Comparison of ENCODE assay signal across 33 cellular contexts in genomic region chr2:9478526-9478925, GRCh38. TPM values are rescaled to one million over a fixed set of nuclear protein-coding genes. Genes with fewer than 3 reads are reported as not detected.
DNase-seq lines count a peak whose midpoint lies in the region; ATAC-seq, FAIRE-seq and TF ChIP-seq lines count a peak whose summit lies in the region.
"Had no signal": no experiment of that assay in that cellular context is flagged by ENCODE, and none has a peak within 500 bp of the region (broad histone marks: within the 10 kb centered on the region; RNA-seq: fewer than 3 reads in every experiment).

No MANE protein-coding gene starts in this region.

- FAIRE-seq in urothelium cell line (lab: Jason Lieb, UNC): no peak
- FAIRE-seq: A204.1, endometrium had no signal

- H3K36me3 ChIP-seq in IMR-90 (ENCODE audit: control insufficient read depth, insufficient read depth, low read length) (peaks cover 37% of the 10 kb centered on the region), endodermal cell (ENCODE audit: control insufficient read depth, insufficient read depth, low read length) (peaks cover 43% of the 10 kb centered on the region), gastrocnemius medialis (peaks cover 8 to 37% of the 10 kb centered on the region in 2 donors)

- H3K4me1 ChIP-seq in IMR-90 (ENCODE audit: control insufficient read depth, insufficient read depth, low read length): peaks cover 20% of the 10 kb centered on the region
- no peaks in the 10 kb centered on the region for H3K4me1 ChIP-seq in endodermal cell (ENCODE audit: control insufficient read depth, insufficient read depth, low read length)
- peaks cover 21 to 42% of the 10 kb centered on the region in 2 donors for H3K4me1 ChIP-seq in gastrocnemius medialis

- H3K9me3 ChIP-seq in IMR-90 (ENCODE audit: control insufficient read depth, insufficient read depth, low read length) (no peaks in the 10 kb centered on the region), endodermal cell (ENCODE audit: control insufficient read depth, low read length) (peaks cover 16% of the 10 kb centered on the region), gastrocnemius medialis (no peaks in the 10 kb centered on the region)
- H3K9me3 ChIP-seq: ascending aorta, esophagus squamous epithelium, HAP-1, Peyer's patch, SJSA1, tibial nerve had no signal

- no peak overlapping the region for H2AK9ac ChIP-seq in IMR-90 (replicated peaks; ENCODE audit: low read depth, low read length, poor library complexity)

- no peak overlapping the region for H4K91ac ChIP-seq in IMR-90 (ENCODE audit: insufficient read depth, low read depth, low read length)

- DNase-seq in activated T-cell treated with anti-CD3 and anti-CD28 coated beads, Interleukin-2, amount 50 U/mL, for 24 hours: no peak
- DNase-seq in activated T-cell treated with anti-CD3 and anti-CD28 coated beads, Interleukin-2, amount 50 U/mL, for 48 hours: no peak
- DNase-seq in IMR-90: no peak
- no peak for DNase-seq in endodermal cell
- DNase-seq in gastrocnemius medialis: peak in 1 of 2 donors; percentile 32
- no peak for DNase-seq in urothelium cell line (ENCODE audit: low spot score)
- DNase-seq in activated CD8-positive, alpha-beta memory T cell treated with anti-CD3 and anti-CD28 coated beads, Interleukin-2, amount 10 ng/mL, durations not matched to agents 7 days and 5 days: no peak
- DNase-seq in AG08396 (ENCODE audit: low spot score): no peak
- DNase-seq: activated naive CD4-positive, alpha-beta T cell treated with anti-CD3 and anti-CD28 coated beads, Interleukin-2, amount 50 U/mL, for 16 hours; AML-193; caudate nucleus; DMS79; esophagus squamous epithelium; foreskin melanocyte; GF-D8; hippocampal formation; mesendoderm; NCI-H1417; NCI-H2029 treated with DMSO at 0.1 percent for 48 hours; NCI-H2227 treated with DMSO at 0.1 percent for 48 hours; NCI-H69; occipital lobe; Peyer's patch; T-helper 1 cell had no signal

- no peaks in the 10 kb centered on the region for H3K27me3 ChIP-seq in IMR-90 (ENCODE audit: control insufficient read depth, insufficient read depth, low read length)
- H3K27me3 ChIP-seq in endodermal cell (ENCODE audit: control insufficient read depth, insufficient read depth, low read length, poor library complexity, severe bottlenecking): no peaks in the 10 kb centered on the region
- H3K27me3 ChIP-seq in gastrocnemius medialis: no peaks in the 10 kb centered on the region
- H3K27me3 ChIP-seq: ascending aorta, esophagus squamous epithelium, Peyer's patch, SJSA1, tibial nerve had no signal

- no peaks in the 10 kb centered on the region for H3K9me3 Mint-ChIP-seq in activated T-cell treated with anti-CD3 and anti-CD28 coated beads, Interleukin-2, amount 50 U/mL, for 24 hours
- H3K9me3 Mint-ChIP-seq in endodermal cell: peaks cover 15% of the 10 kb centered on the region
- no peaks in the 10 kb centered on the region for H3K9me3 Mint-ChIP-seq in activated CD8-positive, alpha-beta memory T cell treated with anti-CD3 and anti-CD28 coated beads, Interleukin-2, amount 10 ng/mL, durations not matched to agents 7 days and 5 days (ENCODE audit: low read depth)
- H3K9me3 Mint-ChIP-seq: dendritic cell treated with granulocyte-macrophage colony-stimulating factor and Interleukin-4, amounts not matched to agents 40 ng/mL and 50 ng/mL, for 4 days had no signal

- H3K4me3 ChIP-seq in IMR-90 (ENCODE audit: insufficient read depth, low read depth, low read length) (no peak overlapping the region), endodermal cell (ENCODE audit: low read length) (no peak overlapping the region), gastrocnemius medialis (no peak overlapping the region)
- H3K4me3 ChIP-seq: ascending aorta, esophagus squamous epithelium, HAP-1, Peyer's patch, SJSA1, tibial nerve had no signal

- H3K4me3 Mint-ChIP-seq in activated T-cell treated with anti-CD3 and anti-CD28 coated beads, Interleukin-2, amount 50 U/mL, for 24 hours: no peak overlapping the region
- H3K4me3 Mint-ChIP-seq in endodermal cell: no peak overlapping the region
- H3K4me3 Mint-ChIP-seq in activated CD8-positive, alpha-beta memory T cell treated with anti-CD3 and anti-CD28 coated beads, Interleukin-2, amount 10 ng/mL, durations not matched to agents 7 days and 5 days: no peak overlapping the region
- H3K4me3 Mint-ChIP-seq: dendritic cell treated with granulocyte-macrophage colony-stimulating factor and Interleukin-4, amounts not matched to agents 40 ng/mL and 50 ng/mL, for 4 days had no signal

- ATAC-seq in IMR-90 (ENCODE audit: low read depth): no peak
- ATAC-seq in gastrocnemius medialis: peak in 1 of 2 donors; percentile 18
- no peak for ATAC-seq in activated CD8-positive, alpha-beta memory T cell treated with anti-CD3 and anti-CD28 coated beads, Interleukin-2, amount 10 ng/mL, durations not matched to agents 7 days and 5 days
- ATAC-seq: left lobe of liver had no signal

- H3K36me3 Mint-ChIP-seq in activated T-cell treated with anti-CD3 and anti-CD28 coated beads, Interleukin-2, amount 50 U/mL, for 24 hours (ENCODE audit: low read depth): peaks cover 85% of the 10 kb centered on the region
- peaks cover 53% of the 10 kb centered on the region for H3K36me3 Mint-ChIP-seq in endodermal cell (ENCODE audit: low read depth)
- peaks cover 37% of the 10 kb centered on the region for H3K36me3 Mint-ChIP-seq in activated CD8-positive, alpha-beta memory T cell treated with anti-CD3 and anti-CD28 coated beads, Interleukin-2, amount 10 ng/mL, durations not matched to agents 7 days and 5 days

- no peak overlapping the region for H3K9ac ChIP-seq in IMR-90 (ENCODE audit: low read depth, low read length)
- H3K9ac ChIP-seq in endodermal cell (ENCODE audit: extremely low read depth, low read length, poor library complexity, severe bottlenecking): no peak overlapping the region
- H3K9ac ChIP-seq: KMS-11 had no signal

- peaks cover 30 to 80% of the 10 kb centered on the region in 2 experiments for H3K79me1 ChIP-seq in IMR-90 (ENCODE audit: low read depth in 1 of 2, low read length in 2 of 2)

- CTCF ChIA-PET in IMR-90 (lab: Yijun Ruan, JAX): no interaction called here
- CTCF ChIA-PET in activated CD8-positive, alpha-beta memory T cell treated with anti-CD3 and anti-CD28 coated beads, Interleukin-2, amount 10 ng/mL, durations not matched to agents 7 days and 5 days (lab: Charles Lee): no interaction called here

- H3K27ac Mint-ChIP-seq in activated T-cell treated with anti-CD3 and anti-CD28 coated beads, Interleukin-2, amount 50 U/mL, for 24 hours: peak overlapping the region; percentile 68
- peak overlapping the region; percentile 24 for H3K27ac Mint-ChIP-seq in endodermal cell
- H3K27ac Mint-ChIP-seq in activated CD8-positive, alpha-beta memory T cell treated with anti-CD3 and anti-CD28 coated beads, Interleukin-2, amount 10 ng/mL, durations not matched to agents 7 days and 5 days: no peak overlapping the region
- H3K27ac Mint-ChIP-seq: dendritic cell treated with granulocyte-macrophage colony-stimulating factor and Interleukin-4, amounts not matched to agents 40 ng/mL and 50 ng/mL, for 4 days had no signal

- no TSS peak for BruUV-seq in IMR-90 (replicated peaks; lab: Mats Ljungman, UMichigan)

- H3K18ac ChIP-seq in IMR-90 (ENCODE audit: low read depth, low read length): no peak overlapping the region

- no peak for TF ChIP-seq RAD21 in IMR-90 (IDR thresholded peaks at IDR 0.05; ENCODE audit: low read length)

- H3K27me3 Mint-ChIP-seq in activated T-cell treated with anti-CD3 and anti-CD28 coated beads, Interleukin-2, amount 50 U/mL, for 24 hours: no peaks in the 10 kb centered on the region
- H3K27me3 Mint-ChIP-seq in endodermal cell (ENCODE audit: insufficient read depth): no peaks in the 10 kb centered on the region
- H3K27me3 Mint-ChIP-seq in activated CD8-positive, alpha-beta memory T cell treated with anti-CD3 and anti-CD28 coated beads, Interleukin-2, amount 10 ng/mL, durations not matched to agents 7 days and 5 days: no peaks in the 10 kb centered on the region
- H3K27me3 Mint-ChIP-seq: dendritic cell treated with granulocyte-macrophage colony-stimulating factor and Interleukin-4, amounts not matched to agents 40 ng/mL and 50 ng/mL, for 4 days had no signal

- H3K4me1 Mint-ChIP-seq in activated T-cell treated with anti-CD3 and anti-CD28 coated beads, Interleukin-2, amount 50 U/mL, for 24 hours (ENCODE audit: low read depth): peaks cover 53% of the 10 kb centered on the region
- H3K4me1 Mint-ChIP-seq in endodermal cell: peaks cover 15% of the 10 kb centered on the region
- peaks cover 38% of the 10 kb centered on the region for H3K4me1 Mint-ChIP-seq in activated CD8-positive, alpha-beta memory T cell treated with anti-CD3 and anti-CD28 coated beads, Interleukin-2, amount 10 ng/mL, durations not matched to agents 7 days and 5 days

- no peak overlapping the region for H3K14ac ChIP-seq in IMR-90 (replicated peaks; ENCODE audit: low read depth, low read length)

- no peak overlapping the region for H3K4ac ChIP-seq in IMR-90 (ENCODE audit: low read depth, low read length)

- TF ChIP-seq POLR2A in IMR-90 (IDR thresholded peaks at IDR 0.05; ENCODE audit: low read depth, low read length): no peak
- no peak for TF ChIP-seq POLR2A in gastrocnemius medialis (IDR thresholded peaks at IDR 0.05)

- dilution Hi-C loops in IMR-90 (cut with HindIII; ENCODE audit: low sequenced_read_pairs, unreplicated experiment): no loop called here

- H4K8ac ChIP-seq in IMR-90 (ENCODE audit: low read depth in 2 of 2, low read length in 2 of 2): no peak overlapping the region

- no peak overlapping the region for H2AFZ ChIP-seq in IMR-90 (replicated peaks; ENCODE audit: low read length, poor library complexity)

- H2BK15ac ChIP-seq in IMR-90 (ENCODE audit: low read depth, low read length): no peak overlapping the region

- intact Hi-C loops in IMR-90 (cut with micrococcal nuclease) (loop anchor here (5.0 kb wide), 1 partner anchor 336 kb away; no protein-coding TSS in a partner anchor), gastrocnemius medialis (cut with DNase I; ENCODE audit: low total_unique reads) (loop anchor here (5.0 to 10.0 kb wide), 2 partner anchors 149 to 286 kb away; no protein-coding TSS in a partner anchor)

- H2BK5ac ChIP-seq in IMR-90 (ENCODE audit: low read depth, low read length, poor library complexity, severe bottlenecking): no peak overlapping the region

- H3K27ac ChIP-seq in IMR-90 (ENCODE audit: insufficient read depth, low read length) (peak overlapping the region; percentile 9; the same call in 1 of the 2 replicates), endodermal cell (ENCODE audit: low read depth, low read length) (no peak overlapping the region), gastrocnemius medialis (peak overlapping the region in 3 of 4 donors; percentile 7 to 92 (median 40))
- H3K27ac ChIP-seq: esophagus squamous epithelium, KMS-11, Peyer's patch, SJSA1 had no signal

- H3K4me2 ChIP-seq in IMR-90 (ENCODE audit: low read depth, low read length): no peak overlapping the region
- H3K4me2 ChIP-seq: KMS-11 had no signal

- H3K23ac ChIP-seq in IMR-90 (ENCODE audit: low read depth, low read length): peak overlapping the region; percentile 33; the same call in 1 of the 2 replicates

- peaks cover 28% of the 10 kb centered on the region for H4K20me1 ChIP-seq in IMR-90 (ENCODE audit: insufficient read depth, low read length)

- no peak overlapping the region for H2AK5ac ChIP-seq in IMR-90 (ENCODE audit: low read depth, low read length)

- TF ChIP-seq CTCF in IMR-90 (conservative IDR thresholded peaks at IDR 0.05; ENCODE audit: low read depth, low read length): no peak
- no peak for TF ChIP-seq CTCF in endodermal cell (conservative IDR thresholded peaks at IDR 0.05)
- no peak for TF ChIP-seq CTCF in gastrocnemius medialis (IDR thresholded peaks at IDR 0.05 in 4 of 5, conservative IDR thresholded peaks at IDR 0.05 in 1 of 5)

- no peak overlapping the region for H2BK20ac ChIP-seq in IMR-90 (ENCODE audit: low read depth, low read length)

- no CpG with 5 or more reads among the region's 3 CpGs for WGBS in IMR-90 (ENCODE audit: extremely low coverage in 2 of 2, insufficient read length in 1 of 2), 2 experiments
- 91 to 100% methylated on average over 2 to 3 of the region's 3 CpGs for WGBS in endodermal cell (ENCODE audit: insufficient coverage in 1 of 2, insufficient read length in 1 of 2), 2 experiments

- H3K9me1 ChIP-seq in IMR-90 (ENCODE audit: insufficient read depth, low read length): peaks cover 15% of the 10 kb centered on the region

- H2BK120ac ChIP-seq in IMR-90 (ENCODE audit: low read depth, low read length): no peak overlapping the region

- in situ Hi-C loops in IMR-90 (cut with MboI; ENCODE audit: low sequenced_read_pairs): no loop called here
- in situ Hi-C loops in gastrocnemius medialis (cut with MboI; ENCODE audit: low sequenced_read_pairs in 4 of 4): no loop called here

- 0 out of 2 replicates have a peak overlapping the region, but pooled peaks have one; percentile 35 for H4K5ac ChIP-seq in IMR-90 (ENCODE audit: low read depth, low read length)

- POLR2A ChIA-PET in IMR-90 (lab: Charles Lee; ENCODE audit: unreplicated experiment): no interaction called here

- H3K56ac ChIP-seq in IMR-90 (ENCODE audit: extremely low read depth, insufficient read depth, low read length): no peak overlapping the region

RNA-seq across cellular contexts. Expression of gene IAH1, which starts 4.2 kb away (rescaled TPM):
- total RNA-seq in IMR-90 (2012; rRNA removed): 58.6 and 89.8 TPM in 2 replicates
- polyA plus RNA-seq in IMR-90 (2012; rRNA removed): 74.3 and 84.5 TPM in 2 replicates
- polyA plus RNA-seq in IMR-90 (2012; cell fraction: cytosol; rRNA removed): 35.1 and 39.0 TPM in 2 replicates
- 9.4 and 49.6 TPM in 2 replicates for polyA plus RNA-seq in IMR-90 (2012; cell fraction: nucleus; rRNA removed; ENCODE audit: low replicate concordance)
- 10 to 100 TPM; 33.6 to 50.6 TPM for total RNA-seq in endodermal cell
- polyA plus RNA-seq in endodermal cell (2013, experiment 1 of 2): 23.4 TPM
- polyA plus RNA-seq in endodermal cell (2013, experiment 2 of 2): 23.3 TPM
- total RNA-seq in gastrocnemius medialis: 10 to 100 TPM; 15.8 to 45.9 (median 38.6) TPM
- total RNA-seq in activated CD8-positive, alpha-beta memory T cell treated with anti-CD3 and anti-CD28 coated beads, Interleukin-2, amount 10 ng/mL, durations not matched to agents 7 days and 5 days: 10 to 100 TPM; 71.3 to 72.1 TPM

RNA-seq across cellular contexts. Expression of gene CPSF3, which starts 55.1 kb away (rescaled TPM):
- total RNA-seq in IMR-90 (2012; rRNA removed): 64.5 and 72.8 TPM in 2 replicates
- polyA plus RNA-seq in IMR-90 (2012; rRNA removed): 24.7 and 29.2 TPM in 2 replicates
- 3.7 and 6.6 TPM in 2 replicates for polyA plus RNA-seq in IMR-90 (2012; cell fraction: cytosol; rRNA removed)
- polyA plus RNA-seq in IMR-90 (2012; cell fraction: nucleus; rRNA removed; ENCODE audit: low replicate concordance): 2.8 and 28.8 TPM in 2 replicates
- total RNA-seq in endodermal cell: 10 to 100 TPM; 75.0 to 85.2 TPM
- polyA plus RNA-seq in endodermal cell (2013, experiment 1 of 2): 95.0 TPM
- 83.4 TPM for polyA plus RNA-seq in endodermal cell (2013, experiment 2 of 2)
- total RNA-seq in gastrocnemius medialis: 10 to 100 TPM; 20.9 to 51.8 (median 24.1) TPM
- 10 to 100 TPM; 57.9 to 64.6 TPM for total RNA-seq in activated CD8-positive, alpha-beta memory T cell treated with anti-CD3 and anti-CD28 coated beads, Interleukin-2, amount 10 ng/mL, durations not matched to agents 7 days and 5 days

RNA-seq across cellular contexts. Expression of gene ITGB1BP1, which starts 55.2 kb away (rescaled TPM):
- 48.6 and 61.1 TPM in 2 replicates for total RNA-seq in IMR-90 (2012; rRNA removed)
- 88.1 and 93.9 TPM in 2 replicates for polyA plus RNA-seq in IMR-90 (2012; rRNA removed)
- polyA plus RNA-seq in IMR-90 (2012; cell fraction: cytosol; rRNA removed): 28.5 and 49.7 TPM in 2 replicates
- 30.7 and 134 TPM in 2 replicates for polyA plus RNA-seq in IMR-90 (2012; cell fraction: nucleus; rRNA removed; ENCODE audit: low replicate concordance)
- total RNA-seq in endodermal cell: 10 to 100 TPM; 34.9 to 58.9 TPM
- polyA plus RNA-seq in endodermal cell (2013, experiment 1 of 2): 42.8 TPM
- 47.2 TPM for polyA plus RNA-seq in endodermal cell (2013, experiment 2 of 2)
- 10 to 100 TPM; 21.4 to 28.0 (median 26.4) TPM for total RNA-seq in gastrocnemius medialis
- total RNA-seq in activated CD8-positive, alpha-beta memory T cell treated with anti-CD3 and anti-CD28 coated beads, Interleukin-2, amount 10 ng/mL, durations not matched to agents 7 days and 5 days: 100 to 1,000 TPM; 137 to 164 TPM
